ENCODE assay signal across 15 cellular contexts in the genomic region with DNA sequence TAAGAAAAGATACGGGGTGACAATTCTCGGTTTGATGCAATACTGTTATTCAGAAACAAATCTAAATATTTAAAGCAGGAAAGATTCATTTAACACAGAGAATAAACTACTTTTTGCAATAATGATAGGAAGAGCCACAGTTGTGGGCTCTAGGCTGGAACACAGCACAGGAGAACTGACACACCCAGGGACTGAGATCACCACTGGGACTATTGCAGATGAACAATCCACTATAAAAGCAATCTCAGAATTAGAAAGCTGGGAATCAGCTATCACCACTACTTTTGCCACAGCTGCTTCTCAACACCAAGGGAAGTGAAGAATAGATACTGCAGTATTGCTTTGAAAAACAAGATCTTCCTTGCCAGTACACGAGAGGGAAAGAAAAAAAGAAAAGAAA. TPM values are rescaled to one million over a fixed set of nuclear protein-coding genes. Genes with fewer than 3 reads are reported as not detected.
DNase-seq lines count a peak whose midpoint lies in the region; ATAC-seq and TF ChIP-seq lines count a peak whose summit lies in the region.
"Had no signal": no experiment of that assay in that cellular context is flagged by ENCODE, and none has a peak within 500 bp of the region (broad histone marks: within the 10 kb centered on the region; RNA-seq: fewer than 3 reads in every experiment).

No MANE protein-coding gene starts in this region.

- no peaks in the 10 kb centered on the region for H3K79me2 ChIP-seq in MM.1S (ENCODE audit: low read length)
- no peaks in the 10 kb centered on the region for H3K79me2 ChIP-seq in mammary epithelial cell (ENCODE audit: insufficient read depth, low read length)

- WGBS in right cardiac atrium = 73% methylated on average over 3 of the region's 3 CpGs
- 85% methylated on average over 3 of the region's 3 CpGs for WGBS in mammary epithelial cell (ENCODE audit: low coverage, missing lambda C conversion rate)
- 59 to 68% (median 67%) methylated on average over 3 of the region's 3 CpGs for WGBS in stomach, 5 donors

- CTCF ChIA-PET in mammary epithelial cell (lab: Charles Lee; ENCODE audit: low non-redundant PET) = interaction anchor here (0.9 kb wide), 1 partner anchor 62 kb away, joined by 13 read pairs; no protein-coding TSS in a partner anchor

- DNase-seq in Right ventricle myocardium inferior (ENCODE audit: missing footprints) (no peak), right cardiac atrium (no peak), MM.1S (no peak), mammary epithelial cell (peak; percentile 29), stomach (no peak), nephron progenitor cell (no peak), SKM-1 (lab: John Stamatoyannopoulos, UW; ENCODE audit: unreplicated experiment) (no peak), vagina (ENCODE audit: extremely low spot score in 2 of 2) (no peak)
- DNase-seq: 8988T; CD4-positive, CD25-positive, alpha-beta regulatory T cell; DMS 273 treated with DMSO at 0.1 percent for 48 hours; H7 had no signal

- peak overlapping the region; percentile 24; the same call in 1 of the 2 replicates for H3K4me2 ChIP-seq in MM.1S (ENCODE audit: low read depth, low read length)
- peak overlapping the region; percentile 53 for H3K4me2 ChIP-seq in mammary epithelial cell (ENCODE audit: insufficient read depth, low read depth, low read length)
- H3K4me2 ChIP-seq: BLaER1 treated with 17β-estradiol and CSF1 and Interleukin-3, amounts not matched to agents 10 nM and 100 nM had no signal

- intact Hi-C loops in Right ventricle myocardium inferior (cut with DNase I) = no loop called here
- intact Hi-C loops in right cardiac atrium (cut with DNase I) = no loop called here
- intact Hi-C loops in mammary epithelial cell (cut with micrococcal nuclease) = loop anchor here (10.0 kb wide), 2 partner anchors 168 to 608 kb away; no protein-coding TSS in a partner anchor
- intact Hi-C loops in stomach (cut with DNase I; ENCODE audit: low total_unique reads) = no loop called here
- intact Hi-C loops in vagina (cut with DNase I) = no loop called here

- H3K4me3 ChIP-seq in right cardiac atrium (ENCODE audit: low read length) = no peak overlapping the region
- no peak overlapping the region for H3K4me3 ChIP-seq in MM.1S (ENCODE audit: low read length)
- no peak overlapping the region for H3K4me3 ChIP-seq in mammary epithelial cell (replicated peaks in 1 of 3; ENCODE audit: insufficient read depth in 1 of 3, low read depth in 2 of 3, low read length in 3 of 3)
- H3K4me3 ChIP-seq in stomach = no peak overlapping the region
- H3K4me3 ChIP-seq in vagina = no peak overlapping the region
- H3K4me3 ChIP-seq: BLaER1 treated with 17β-estradiol and CSF1 and Interleukin-3, amounts not matched to agents 10 nM and 100 nM had no signal

- no peaks in the 10 kb centered on the region for H3K4me1 Mint-ChIP-seq in nephron progenitor cell
- H3K4me1 Mint-ChIP-seq: CD4-positive, CD25-positive, alpha-beta regulatory T cell had no signal

- H2AFZ ChIP-seq in MM.1S (ENCODE audit: low read length) (0 out of 2 replicates have a peak overlapping the region, but pooled peaks have one; percentile 25), mammary epithelial cell (ENCODE audit: low read depth, low read length) (peak overlapping the region; percentile 49)

- no peaks in the 10 kb centered on the region for H4K20me1 ChIP-seq in MM.1S (ENCODE audit: insufficient read depth, low read length)
- H4K20me1 ChIP-seq in mammary epithelial cell (ENCODE audit: insufficient read depth, low read length) = no peaks in the 10 kb centered on the region
- H4K20me1 ChIP-seq: BLaER1 treated with 17β-estradiol and CSF1 and Interleukin-3, amounts not matched to agents 10 nM and 100 nM had no signal

- H3K4me1 ChIP-seq in right cardiac atrium (ENCODE audit: control insufficient read depth, insufficient read depth, low read length) (no peaks in the 10 kb centered on the region), MM.1S (ENCODE audit: low read length) (peaks cover 14% of the 10 kb centered on the region), mammary epithelial cell (ENCODE audit: insufficient read depth, low read length) (peaks cover 11% of the 10 kb centered on the region), stomach (peaks cover 0 to 5% (median 1%) of the 10 kb centered on the region in 4 donors), vagina (peaks cover 16% of the 10 kb centered on the region)
- H3K4me1 ChIP-seq: BLaER1 treated with 17β-estradiol and CSF1 and Interleukin-3, amounts not matched to agents 10 nM and 100 nM had no signal

- H3K36me3 ChIP-seq in MM.1S (replicated peaks; ENCODE audit: insufficient read depth, low read length) = no peaks in the 10 kb centered on the region
- no peaks in the 10 kb centered on the region for H3K36me3 ChIP-seq in mammary epithelial cell (ENCODE audit: insufficient read depth, low read length)
- H3K36me3 ChIP-seq in stomach = no peaks in the 10 kb centered on the region
- no peaks in the 10 kb centered on the region for H3K36me3 ChIP-seq in vagina
- H3K36me3 ChIP-seq: BLaER1 treated with 17β-estradiol and CSF1 and Interleukin-3, amounts not matched to agents 10 nM and 100 nM had no signal

- BruUV-seq in mammary epithelial cell (replicated peaks; lab: Mats Ljungman, UMichigan) = no TSS peak

- H3K9me3 Mint-ChIP-seq in nephron progenitor cell = no peaks in the 10 kb centered on the region

- TF ChIP-seq CTCF in MM.1S (IDR thresholded peaks at IDR 0.05; ENCODE audit: low read length) (no peak), mammary epithelial cell (conservative IDR thresholded peaks at IDR 0.05 in 1 of 2, IDR thresholded peaks at IDR 0.05 in 1 of 2; ENCODE audit: extremely low read depth in 1 of 2, insufficient read depth in 1 of 2, low read depth in 1 of 2, low read length in 2 of 2) (no peak), stomach (IDR thresholded peaks at IDR 0.05) (no peak), nephron progenitor cell (IDR thresholded peaks at IDR 0.05) (no peak), vagina (IDR thresholded peaks at IDR 0.05) (no peak)

- H3K27ac Mint-ChIP-seq in nephron progenitor cell = no peak overlapping the region
- H3K27ac Mint-ChIP-seq: CD4-positive, CD25-positive, alpha-beta regulatory T cell had no signal

- no peaks in the 10 kb centered on the region for H3K36me3 Mint-ChIP-seq in nephron progenitor cell (ENCODE audit: low read depth)
- H3K36me3 Mint-ChIP-seq: CD4-positive, CD25-positive, alpha-beta regulatory T cell had no signal

- TF ChIP-seq POLR2A in stomach (IDR thresholded peaks at IDR 0.05) (no peak), vagina (IDR thresholded peaks at IDR 0.05) (no peak)

- H3K27ac ChIP-seq in right cardiac atrium (ENCODE audit: low read length) = no peak overlapping the region
- no peak overlapping the region for H3K27ac ChIP-seq in MM.1S (ENCODE audit: low read length)
- no peak overlapping the region for H3K27ac ChIP-seq in mammary epithelial cell (ENCODE audit: insufficient read depth, low read depth, low read length)
- H3K27ac ChIP-seq in stomach = peak overlapping the region in 4 of 5 donors; percentile 4 to 81 (median 78)
- H3K27ac ChIP-seq in vagina = no peak overlapping the region
- H3K27ac ChIP-seq: BLaER1 treated with 17β-estradiol and CSF1 and Interleukin-3, amounts not matched to agents 10 nM and 100 nM had no signal

- no peaks in the 10 kb centered on the region for H3K27me3 ChIP-seq in right cardiac atrium (ENCODE audit: control insufficient read depth, insufficient read depth)
- no peaks in the 10 kb centered on the region for H3K27me3 ChIP-seq in MM.1S (replicated peaks; ENCODE audit: insufficient read depth, low read length)
- no peaks in the 10 kb centered on the region for H3K27me3 ChIP-seq in mammary epithelial cell (ENCODE audit: insufficient read depth, low read length)
- no peaks in the 10 kb centered on the region for H3K27me3 ChIP-seq in stomach
- H3K27me3 ChIP-seq in vagina = no peaks in the 10 kb centered on the region
- H3K27me3 ChIP-seq: BLaER1 treated with 17β-estradiol and CSF1 and Interleukin-3, amounts not matched to agents 10 nM and 100 nM had no signal

- in situ Hi-C loops in mammary epithelial cell (cut with MboI; ENCODE audit: low sequenced_read_pairs in 2 of 2) = loop anchor here (25.0 kb wide), 2 partner anchors 605 to 930 kb away; no protein-coding TSS in a partner anchor

- H3K4me3 Mint-ChIP-seq in nephron progenitor cell = no peak overlapping the region
- H3K4me3 Mint-ChIP-seq: CD4-positive, CD25-positive, alpha-beta regulatory T cell had no signal

- dilution Hi-C loops in mammary epithelial cell (cut with HindIII; ENCODE audit: low sequenced_read_pairs) = no loop called here

- no peaks in the 10 kb centered on the region for H3K9me2 ChIP-seq in MM.1S (replicated peaks; ENCODE audit: insufficient read depth, low read length)

- no peaks in the 10 kb centered on the region for H3K9me3 ChIP-seq in right cardiac atrium (ENCODE audit: control insufficient read depth, low read length)
- H3K9me3 ChIP-seq in MM.1S (replicated peaks; ENCODE audit: insufficient read depth, low read length) = no peaks in the 10 kb centered on the region
- no peaks in the 10 kb centered on the region for H3K9me3 ChIP-seq in mammary epithelial cell (replicated peaks; ENCODE audit: insufficient read depth, low read length)
- H3K9me3 ChIP-seq in stomach = no peaks in the 10 kb centered on the region
- no peaks in the 10 kb centered on the region for H3K9me3 ChIP-seq in vagina
- H3K9me3 ChIP-seq: BLaER1 treated with 17β-estradiol and CSF1 and Interleukin-3, amounts not matched to agents 10 nM and 100 nM had no signal

- H3F3A ChIP-seq in MM.1S (ENCODE audit: insufficient read depth, low read length) = 0 out of 2 replicates have a peak, but pooled peaks cover 5% of the 10 kb centered on the region

- no peak overlapping the region for H3K9ac ChIP-seq in MM.1S (ENCODE audit: low read length)
- H3K9ac ChIP-seq in mammary epithelial cell (ENCODE audit: insufficient read depth, low read length) = no peak overlapping the region
- H3K9ac ChIP-seq: BLaER1 treated with 17β-estradiol and CSF1 and Interleukin-3, amounts not matched to agents 10 nM and 100 nM had no signal

- TF ChIP-seq EP300 in stomach (IDR thresholded peaks at IDR 0.05) = no peak

- peak; percentile 76 for ATAC-seq in Right ventricle myocardium inferior
- ATAC-seq in right cardiac atrium = no peak

- H3K27me3 Mint-ChIP-seq in nephron progenitor cell (ENCODE audit: low read depth, poor library complexity) = no peaks in the 10 kb centered on the region
- H3K27me3 Mint-ChIP-seq: CD4-positive, CD25-positive, alpha-beta regulatory T cell had no signal

RNA-seq across cellular contexts. Expression of gene PIK3C2G, which starts 4.1 kb away (rescaled TPM):
- total RNA-seq in Right ventricle myocardium inferior (not detected), right cardiac atrium (not detected), mammary epithelial cell (10 to 100 TPM in 1 of 2 donors, 1 to 10 TPM in 1; 8.6 to 18.2 TPM), stomach (100 to 1,000 TPM in 3 of 5 donors, 10 to 100 TPM in 1, under 1 TPM in 1; 0.29 to 191 (median 128) TPM), vagina (1.7 TPM)
- polyA plus RNA-seq in right cardiac atrium (not detected), mammary epithelial cell (1.9 TPM), stomach (10 to 100 TPM in 2 of 3 donors, 1 to 10 TPM in 1; 8.4 to 25.1 (median 14.3) TPM)
- 4.8 TPM for polyA minus RNA-seq in mammary epithelial cell
- total RNA-seq: CD4-positive, CD25-positive, alpha-beta regulatory T cell; Daoy; H7; HT-29 had no signal
- polyA plus RNA-seq: CD4-positive, CD25-positive, alpha-beta regulatory T cell had no signal

Comparison
In these comparisons a context has a peak if more than half of its experiments do, and no peak if none do; other contexts are left out.
1. H3K27ac ChIP-seq: peak in stomach (4 of 5); none in right cardiac atrium (single experiment), MM.1S (single experiment), mammary epithelial cell (single experiment) and vagina (single experiment).